In genomic region chr17:28563475-28563874, GRCh38 we compare ENCODE assay signal across 18 cellular contexts. TPM values are rescaled to one million over a fixed set of nuclear protein-coding genes. Genes with fewer than 3 reads are reported as not detected.
DNase-seq lines count a peak whose midpoint lies in the region; ATAC-seq, FAIRE-seq and TF ChIP-seq lines count a peak whose summit lies in the region.
"Had no signal": no experiment of that assay in that cellular context is flagged by ENCODE, and none has a peak within 500 bp of the region (broad histone marks: within the 10 kb centered on the region; RNA-seq: fewer than 3 reads in every experiment).

No MANE protein-coding gene starts in this region.

- no peaks in the 10 kb centered on the region for H3K27me3 ChIP-seq in SJCRH30
- H3K27me3 ChIP-seq in pancreas, result no peaks in the 10 kb centered on the region
- H3K27me3 ChIP-seq: hepatocyte had no signal

- 79 to 87% methylated on average over 3 of the region's 3 CpGs for WGBS in pancreas, 2 donors

- peak overlapping the region; percentile 48 for H3K27ac ChIP-seq in SJCRH30
- no peak overlapping the region for H3K27ac ChIP-seq in pancreas
- H3K27ac ChIP-seq: hepatocyte had no signal

- H3K36me3 ChIP-seq in SJCRH30, result peaks cover 33% of the 10 kb centered on the region
- peaks cover 0 to 28% (median 4%) of the 10 kb centered on the region in 3 donors for H3K36me3 ChIP-seq in pancreas

- H3K4me1 ChIP-seq in SJCRH30 (peaks cover 13% of the 10 kb centered on the region), pancreas (no peaks in the 10 kb centered on the region)
- H3K4me1 ChIP-seq: HAP-1 had no signal

- H3K9me3 ChIP-seq in SJCRH30 (replicated peaks) (no peaks in the 10 kb centered on the region), pancreas (no peaks in the 10 kb centered on the region)
- H3K9me3 ChIP-seq: HAP-1 had no signal

- no peak overlapping the region for H3K4me3 ChIP-seq in SJCRH30
- no peak overlapping the region for H3K4me3 ChIP-seq in fibroblast of pulmonary artery (replicated peaks; ENCODE audit: low read depth, low read length)
- H3K4me3 ChIP-seq in pancreas, result no peak overlapping the region
- H3K4me3 ChIP-seq: HAP-1, hepatocyte had no signal

- intact Hi-C loops in pancreas (cut with DNase I), result no loop called here

- FAIRE-seq in pancreas (lab: Jason Lieb, UNC), result no peak
- FAIRE-seq: GM12891 had no signal

- DNase-seq in GM03348 (ENCODE audit: low spot score), result peak; percentile 53
- DNase-seq in SJCRH30, result peak; percentile 81 to 85
- DNase-seq in fibroblast of pulmonary artery (ENCODE audit: low read depth), result peak; percentile 70
- no peak for DNase-seq in pancreas
- DNase-seq in GOT3 (lab: John Stamatoyannopoulos, UW), result no peak
- no peak for DNase-seq in COLO668 (lab: John Stamatoyannopoulos, UW; ENCODE audit: unreplicated experiment)
- no peak for DNase-seq in NCI-H748 treated with DMSO at 0.1 percent for 48 hours (lab: John Stamatoyannopoulos, UW)
- DNase-seq: activated CD4-positive, CD25-positive, alpha-beta regulatory T cell treated with anti-CD3 and anti-CD28 coated beads, Interleukin-2, amount 50 U/mL, for 72 hours; activated T-cell treated with anti-CD3 and anti-CD28 coated beads, Interleukin-2, amount 50 U/mL, for 4 hours; anterior cingulate cortex; COR-L47; effector memory CD8-positive, alpha-beta T cell; NCI-H1436 treated with DMSO at 0.1 percent for 48 hours; retina had no signal

- ATAC-seq in pancreas (peak; percentile 35 to 76 (median 66)), GM18867 (IDR thresholded peaks at IDR 0.05; ENCODE audit: unreplicated experiment) (no peak)
- ATAC-seq: activated T-cell treated with anti-CD3 and anti-CD28 coated beads, Interleukin-2, amount 50 U/mL, for 4 hours; effector memory CD8-positive, alpha-beta T cell had no signal

- TF ChIP-seq CTCF in fibroblast of pulmonary artery (IDR thresholded peaks at IDR 0.05; ENCODE audit: low read length, missing control alignments), result no peak
- no peak for TF ChIP-seq CTCF in pancreas (IDR thresholded peaks at IDR 0.05)

RNA-seq across cellular contexts. Expression of gene PIGS, which starts 7.8 kb away (rescaled TPM):
- total RNA-seq in SJCRH30 (2014; rRNA removed; shearing (Covaris generic)), result 38.0 and 41.8 TPM in 2 replicates
- total RNA-seq in pancreas, result 10 to 100 TPM in 5 of 6 donors, 1 to 10 TPM in 1; 9.4 to 26.5 (median 15.9) TPM
- polyA plus RNA-seq in pancreas, result 10 to 100 TPM in 1 of 2 donors, 1 to 10 TPM in 1; 9.2 to 24.0 TPM

RNA-seq across cellular contexts. Expression of gene UNC119, which starts 11.1 kb away (rescaled TPM):
- total RNA-seq in SJCRH30 (2014; rRNA removed; shearing (Covaris generic)), result 53.7 and 58.7 TPM in 2 replicates
- 10 to 100 TPM in 4 of 6 donors, 1 to 10 TPM in 2; 9.3 to 17.9 (median 11.2) TPM for total RNA-seq in pancreas
- polyA plus RNA-seq in pancreas, result 10 to 100 TPM; 18.1 to 31.1 TPM

RNA-seq across cellular contexts. Expression of gene ALDOC, which starts 13.2 kb away (rescaled TPM):
- 0.18 and 0.47 TPM in 2 replicates for total RNA-seq in SJCRH30 (2014; rRNA removed; shearing (Covaris generic))
- total RNA-seq in pancreas, result 1 to 10 TPM in 5 of 6 donors, under 1 TPM in 1; 0.69 to 5.5 (median 1.8) TPM
- 1 to 10 TPM; 2.4 to 8.4 TPM for polyA plus RNA-seq in pancreas

RNA-seq across cellular contexts. Expression of gene SPAG5, which starts 35.4 kb away (rescaled TPM):
- total RNA-seq in SJCRH30 (2014; rRNA removed; shearing (Covaris generic)), result 131 and 147 TPM in 2 replicates
- 1 to 10 TPM in 5 of 6 donors, under 1 TPM in 1; 0.93 to 2.7 (median 1.7) TPM for total RNA-seq in pancreas
- polyA plus RNA-seq in pancreas, result 1 to 10 TPM; 3.9 to 7.4 TPM

RNA-seq across cellular contexts. Expression of gene RSKR, which starts 50.5 kb away (rescaled TPM):
- total RNA-seq in SJCRH30 (2014; rRNA removed; shearing (Covaris generic)), result 16.1 and 19.9 TPM in 2 replicates
- 1 to 10 TPM; 2.2 to 6.1 (median 3.0) TPM for total RNA-seq in pancreas
- polyA plus RNA-seq in pancreas, result 1 to 10 TPM; 3.9 to 6.9 TPM

Comparison
In these comparisons a context has a peak if more than half of its experiments do, and no peak if none do; other contexts are left out.
1. DNase-seq: peak in GM03348 (single experiment), SJCRH30 (2 of 2) and fibroblast of pulmonary artery (single experiment); none in pancreas (0 of 6), GOT3 (single experiment), COLO668 (single experiment) and NCI-H748 treated with DMSO at 0.1 percent for 48 hours (single experiment).